ENCODE assay signal across 12 cellular contexts in genomic region chr4:5435201-5435600, GRCh38.
DNase-seq lines count a peak whose midpoint lies in the region; ATAC-seq and TF ChIP-seq lines count a peak whose summit lies in the region.
"Had no signal": no experiment of that assay in that cellular context is flagged by ENCODE, and none has a peak within 500 bp of the region (broad histone marks: within the 10 kb centered on the region; RNA-seq: fewer than 3 reads in every experiment).

No MANE protein-coding gene starts in this region.

- ATAC-seq in lung (ENCODE audit: insufficient read depth, low FRiP score) = no peak

- H3K36me3 ChIP-seq in H7 (replicated peaks; ENCODE audit: control insufficient read depth, insufficient read depth, low read length) (no peaks in the 10 kb centered on the region), WERI-Rb-1 (no peaks in the 10 kb centered on the region), lung (ENCODE audit: control insufficient read depth in 2 of 2, insufficient read depth in 2 of 2, low read length in 2 of 2) (no peaks in the 10 kb centered on the region), vagina (no peaks in the 10 kb centered on the region)

- H3K4me3 ChIP-seq in H7 (ENCODE audit: insufficient read depth, low read depth, low read length) (no peak overlapping the region), WERI-Rb-1 (ENCODE audit: low read depth, low read length) (no peak overlapping the region), lung (no peak overlapping the region), vagina (no peak overlapping the region)

- TF ChIP-seq CTCF in WERI-Rb-1 (IDR thresholded peaks at IDR 0.05; ENCODE audit: low read depth, low read length) = no peak
- no peak for TF ChIP-seq CTCF in lung (IDR thresholded peaks at IDR 0.05; ENCODE audit: control extremely low read depth, extremely low read depth)
- no peak for TF ChIP-seq CTCF in vagina (IDR thresholded peaks at IDR 0.05)

- H3K27ac ChIP-seq in WERI-Rb-1 (peak overlapping the region; percentile 34), lung (ENCODE audit: low read depth in 1 of 2, low read length in 1 of 2) (no peak overlapping the region), vagina (no peak overlapping the region)

- 47 to 59% methylated on average over 5 of the region's 5 CpGs for WGBS in lung, 2 donors

- H3K4me1 ChIP-seq in lung (ENCODE audit: control insufficient read depth in 2 of 2, insufficient read depth in 2 of 2, low read length in 2 of 2) = no peaks in the 10 kb centered on the region
- no peaks in the 10 kb centered on the region for H3K4me1 ChIP-seq in vagina

- TF ChIP-seq POLR2A in vagina (IDR thresholded peaks at IDR 0.05) = no peak

- intact Hi-C loops in vagina (cut with DNase I) = no loop called here

- H3K27me3 ChIP-seq in H7 (ENCODE audit: control insufficient read depth, insufficient read depth, low read length) (no peaks in the 10 kb centered on the region), WERI-Rb-1 (ENCODE audit: insufficient read depth, low read depth, severe bottlenecking) (no peaks in the 10 kb centered on the region), lung (ENCODE audit: control insufficient read depth, insufficient read depth) (no peaks in the 10 kb centered on the region), vagina (no peaks in the 10 kb centered on the region)

- DNase-seq in H7 (peak; percentile 51), WERI-Rb-1 (peak; percentile 65), lung (ENCODE audit: low spot score) (peak; percentile 19), vagina (ENCODE audit: extremely low spot score in 2 of 2) (peak; percentile 22 to 46), NAMALWA (ENCODE audit: low spot score) (no peak), NCI-H1092 (lab: John Stamatoyannopoulos, UW) (no peak), AG08396 (ENCODE audit: low spot score) (no peak)
- DNase-seq: ACHN; C1 segment of cervical spinal cord; CD4-positive, alpha-beta memory T cell; DMS79; EL had no signal

- H3K9me3 ChIP-seq in WERI-Rb-1 (ENCODE audit: severe bottlenecking) (peaks cover 5% of the 10 kb centered on the region), lung (ENCODE audit: control insufficient read depth in 2 of 2, insufficient read depth in 1 of 2, low read length in 1 of 2) (peaks cover 0 to 6% of the 10 kb centered on the region in 2 donors), vagina (no peaks in the 10 kb centered on the region)

Comparison
In these comparisons a context has a peak if more than half of its experiments do, and no peak if none do; other contexts are left out.
1. DNase-seq: peak in H7 (single experiment), WERI-Rb-1 (single experiment), lung (single experiment) and vagina (2 of 2); none in NAMALWA (single experiment), NCI-H1092 (single experiment) and AG08396 (single experiment).